In genomic region chr1:110964400-110964903, GRCh38 we compare ENCODE assay signal across 8 cellular contexts. TPM values are rescaled to one million over a fixed set of nuclear protein-coding genes. Genes with fewer than 3 reads are reported as not detected.
A peak's percentile ranks its signal among the peaks of the same experiment; 100 is the strongest.
DNase-seq lines count a peak whose midpoint lies in the region; ATAC-seq and TF ChIP-seq lines count a peak whose summit lies in the region.

No MANE protein-coding gene starts in this region.

- DNase-seq in T-helper 1 cell (no peak), kidney epithelial cell (ENCODE audit: low read depth) (no peak), suprapubic skin (ENCODE audit: low spot score in 2 of 2) (no peak)
- no peak for DNase-seq in activated naive CD8-positive, alpha-beta T cell treated with anti-CD3 and anti-CD28 coated beads, Interleukin-2, amount 50 U/mL, for 24 hours
- DNase-seq in effector CD8-positive, alpha-beta T cell (lab: John Stamatoyannopoulos, UW): no peak
- DNase-seq in NK-92 treated with Interleukin-12 subunit alpha and Interleukin-12 subunit beta, amount 100 ng/mL, for 24 hours (lab: John Stamatoyannopoulos, UW): no peak

- H3K27me3 Mint-ChIP-seq in T-helper 1 cell treated with Interleukin-12 subunit alpha and Interleukin-12 subunit beta and Interleukin-4 antibody, amounts not matched to agents 30 μg/mL and 1 μg/mL, for 36 hours (ENCODE audit: low read depth): peaks cover 15% of the 10 kb centered on the region
- H3K27me3 Mint-ChIP-seq in activated naive CD8-positive, alpha-beta T cell treated with anti-CD3 and anti-CD28 coated beads, Interleukin-2, amount 50 U/mL, for 24 hours: peaks cover 10% of the 10 kb centered on the region

- H3K36me3 ChIP-seq in kidney epithelial cell (ENCODE audit: control insufficient read depth, insufficient read depth, low read length) (no peaks in the 10 kb centered on the region), suprapubic skin (no peaks in the 10 kb centered on the region)

- peak overlapping the region; percentile 95 for H3K4me3 Mint-ChIP-seq in T-helper 1 cell treated with Interleukin-12 subunit alpha and Interleukin-12 subunit beta and Interleukin-4 antibody, amounts not matched to agents 30 μg/mL and 1 μg/mL, for 36 hours
- peak overlapping the region; percentile 92 for H3K4me3 Mint-ChIP-seq in activated naive CD8-positive, alpha-beta T cell treated with anti-CD3 and anti-CD28 coated beads, Interleukin-2, amount 50 U/mL, for 24 hours

- H3K4me1 Mint-ChIP-seq in T-helper 1 cell treated with Interleukin-12 subunit alpha and Interleukin-12 subunit beta and Interleukin-4 antibody, amounts not matched to agents 30 μg/mL and 1 μg/mL, for 36 hours (ENCODE audit: low read depth): peaks cover 27% of the 10 kb centered on the region
- peaks cover 44% of the 10 kb centered on the region for H3K4me1 Mint-ChIP-seq in activated naive CD8-positive, alpha-beta T cell treated with anti-CD3 and anti-CD28 coated beads, Interleukin-2, amount 50 U/mL, for 24 hours

- 47% methylated on average over 8 of the region's 8 CpGs for WGBS in suprapubic skin

- peak overlapping the region; percentile 97 for H3K27ac Mint-ChIP-seq in T-helper 1 cell treated with Interleukin-12 subunit alpha and Interleukin-12 subunit beta and Interleukin-4 antibody, amounts not matched to agents 30 μg/mL and 1 μg/mL, for 36 hours
- H3K27ac Mint-ChIP-seq in activated naive CD8-positive, alpha-beta T cell treated with anti-CD3 and anti-CD28 coated beads, Interleukin-2, amount 50 U/mL, for 24 hours: peak overlapping the region; percentile 92

- TF ChIP-seq CTCF in kidney epithelial cell (IDR thresholded peaks at IDR 0.05; ENCODE audit: insufficient read depth, low read length, poor library complexity, severe bottlenecking): no peak
- no peak for TF ChIP-seq CTCF in suprapubic skin (IDR thresholded peaks at IDR 0.05)

- peaks cover 41% of the 10 kb centered on the region for H3K36me3 Mint-ChIP-seq in T-helper 1 cell treated with Interleukin-12 subunit alpha and Interleukin-12 subunit beta and Interleukin-4 antibody, amounts not matched to agents 30 μg/mL and 1 μg/mL, for 36 hours (ENCODE audit: low read depth)
- H3K36me3 Mint-ChIP-seq in activated naive CD8-positive, alpha-beta T cell treated with anti-CD3 and anti-CD28 coated beads, Interleukin-2, amount 50 U/mL, for 24 hours (ENCODE audit: low read depth): peaks cover 48% of the 10 kb centered on the region

- peak overlapping the region; percentile 98 for H3K27ac ChIP-seq in suprapubic skin

- peaks cover 55% of the 10 kb centered on the region for H3K9me3 Mint-ChIP-seq in T-helper 1 cell treated with Interleukin-12 subunit alpha and Interleukin-12 subunit beta and Interleukin-4 antibody, amounts not matched to agents 30 μg/mL and 1 μg/mL, for 36 hours
- H3K9me3 Mint-ChIP-seq in activated naive CD8-positive, alpha-beta T cell treated with anti-CD3 and anti-CD28 coated beads, Interleukin-2, amount 50 U/mL, for 24 hours: peaks cover 55% of the 10 kb centered on the region

- peaks cover 11% of the 10 kb centered on the region for H3K4me1 ChIP-seq in suprapubic skin

- ATAC-seq in activated naive CD8-positive, alpha-beta T cell treated with anti-CD3 and anti-CD28 coated beads, Interleukin-2, amount 50 U/mL, for 24 hours: no peak
- ATAC-seq in HG03342 (IDR thresholded peaks at IDR 0.05; ENCODE audit: unreplicated experiment): no peak

- peaks cover 13% of the 10 kb centered on the region for H3K9me3 ChIP-seq in suprapubic skin

- H3K4me3 ChIP-seq in kidney epithelial cell (ENCODE audit: low read depth, low read length) (peak overlapping the region; percentile 75), suprapubic skin (peak overlapping the region; percentile 76)

- no peaks in the 10 kb centered on the region for H3K27me3 ChIP-seq in kidney epithelial cell (ENCODE audit: control insufficient read depth, insufficient read depth, low read length)
- H3K27me3 ChIP-seq in suprapubic skin: peaks cover 32% of the 10 kb centered on the region

- TF ChIP-seq EP300 in suprapubic skin (IDR thresholded peaks at IDR 0.05): no peak

- no peak for TF ChIP-seq POLR2A in suprapubic skin (IDR thresholded peaks at IDR 0.05)

RNA-seq across cellular contexts. Expression of gene LRIF1, which starts 0.7 kb away (rescaled TPM):
- total RNA-seq in kidney epithelial cell: 26.4 and 33.1 TPM in 2 replicates
- total RNA-seq in suprapubic skin: 10 to 100 TPM in 1 of 4 donors, 1 to 10 TPM in 3; 7.9 to 11.5 (median 8.7) TPM
